In the genomic region with DNA sequence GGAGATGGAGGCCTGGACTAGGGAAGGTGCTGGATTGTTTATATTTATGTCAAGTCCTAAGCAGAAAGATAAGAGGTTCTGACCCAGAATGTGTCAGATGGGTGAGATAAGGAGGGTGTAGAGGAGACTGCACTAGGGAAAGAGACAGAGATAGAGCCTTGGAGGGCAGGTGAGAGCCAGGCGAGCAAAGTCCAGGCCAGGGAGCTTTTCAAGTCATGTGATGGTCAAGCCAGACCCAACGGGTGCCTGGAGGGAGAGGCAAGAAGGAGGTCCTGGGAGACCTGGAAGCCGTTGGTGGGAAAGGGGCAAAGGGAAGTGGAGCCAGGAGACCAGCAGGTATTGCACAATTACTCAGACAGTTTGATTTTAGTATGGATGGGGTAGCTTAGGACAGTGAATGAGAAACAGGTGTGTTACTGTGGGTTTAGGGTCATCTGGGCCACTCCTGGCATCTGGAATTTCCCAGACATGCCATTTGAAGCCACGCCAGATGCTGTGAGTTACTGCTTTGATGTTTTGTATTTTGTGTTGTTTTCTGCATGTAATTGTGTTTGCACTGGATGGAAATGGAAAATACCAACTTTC, we compare ENCODE assay signal across 1 cellular context.
TF ChIP-seq lines count a peak whose summit lies in the region.

No MANE protein-coding gene starts in this region.

TF ChIP-seq in IMR-90, 13 proteins besides CTCF, POLR2A, EP300 and RAD21:
- TF ChIP-seq RFX5 (IDR thresholded peaks at IDR 0.05; ENCODE audit: low read depth, low read length) (no peak), CEBPB (IDR thresholded peaks at IDR 0.05; ENCODE audit: low read depth, low read length) (peak; percentile 85), RCOR1 (IDR thresholded peaks at IDR 0.05; ENCODE audit: insufficient replicate concordance, low read length) (no peak)
